13 cellular contexts compared by ENCODE assay signal in genomic region chr1:91699339-91699970, GRCh38.
DNase-seq lines count a peak whose midpoint lies in the region; ATAC-seq, FAIRE-seq and TF ChIP-seq lines count a peak whose summit lies in the region.
"Had no signal": no experiment of that assay in that cellular context is flagged by ENCODE, and none has a peak within 500 bp of the region (broad histone marks: within the 10 kb centered on the region; RNA-seq: fewer than 3 reads in every experiment).

No MANE protein-coding gene starts in this region.

- no peaks in the 10 kb centered on the region for H3K27me3 ChIP-seq in CD8-positive, alpha-beta memory T cell (ENCODE audit: insufficient read depth, low read length, poor library complexity, severe bottlenecking)
- H3K27me3 ChIP-seq in heart right ventricle: no peaks in the 10 kb centered on the region
- no peaks in the 10 kb centered on the region for H3K27me3 ChIP-seq in psoas muscle (ENCODE audit: insufficient read depth in 3 of 3, low read length in 2 of 3)

- H3K27ac Mint-ChIP-seq in CD8-positive, alpha-beta memory T cell: peak overlapping the region; percentile 2 to 92 (median 70)
- H3K27ac Mint-ChIP-seq in activated CD8-positive, alpha-beta T cell treated with anti-CD3 and anti-CD28 coated beads, Interleukin-2, amount 10 ng/mL, durations not matched to agents 7 days and 5 days: peak overlapping the region; percentile 18
- H3K27ac Mint-ChIP-seq: memory B cell had no signal

- ATAC-seq in activated CD8-positive, alpha-beta T cell treated with anti-CD3 and anti-CD28 coated beads, Interleukin-2, amount 10 ng/mL, durations not matched to agents 7 days and 5 days: no peak
- peak; percentile 80 to 97 (median 87) for ATAC-seq in heart right ventricle
- ATAC-seq in psoas muscle: peak in 3 of 4 donors; percentile 56 to 64 (median 61)
- no peak for ATAC-seq in GM18907 (IDR thresholded peaks at IDR 0.05; ENCODE audit: unreplicated experiment)
- no peak for ATAC-seq in GM18505 (IDR thresholded peaks at IDR 0.05; ENCODE audit: unreplicated experiment)
- ATAC-seq: HCT116 had no signal

- H3K36me3 ChIP-seq in CD8-positive, alpha-beta memory T cell (ENCODE audit: insufficient read depth, low read length): peaks cover 11% of the 10 kb centered on the region
- H3K36me3 ChIP-seq in heart right ventricle: peaks cover 0 to 15% (median 0%) of the 10 kb centered on the region in 9 donors
- peaks cover 0 to 12% of the 10 kb centered on the region in 2 donors for H3K36me3 ChIP-seq in psoas muscle (ENCODE audit: insufficient read depth in 1 of 2, low read depth in 1 of 2)
- H3K36me3 ChIP-seq: thoracic aorta had no signal

- no peak for TF ChIP-seq CTCF in heart right ventricle (IDR thresholded peaks at IDR 0.05)
- no peak for TF ChIP-seq CTCF in psoas muscle (IDR thresholded peaks at IDR 0.05)

- DNase-seq in CD8-positive, alpha-beta memory T cell: no peak
- no peak for DNase-seq in activated CD8-positive, alpha-beta T cell treated with anti-CD3 and anti-CD28 coated beads, Interleukin-2, amount 10 ng/mL, durations not matched to agents 7 days and 5 days
- DNase-seq in heart right ventricle (peak in 1 of 2 donors; percentile 48), psoas muscle (peak in 1 of 2 donors; percentile 26), activated gamma-delta T cell treated with Interleukin-2 at 50 U/mL for 16 hours (no peak), frontal cortex (ENCODE audit: low spot score in 2 of 2) (no peak)
- DNase-seq: activated gamma-delta T cell, NCI-H1436 treated with DMSO at 0.1 percent for 48 hours had no signal

- H3K4me1 ChIP-seq in CD8-positive, alpha-beta memory T cell (ENCODE audit: insufficient read depth, low read length): peaks cover 27% of the 10 kb centered on the region
- H3K4me1 ChIP-seq in heart right ventricle: peaks cover 0 to 66% (median 56%) of the 10 kb centered on the region in 9 donors
- H3K4me1 ChIP-seq in psoas muscle: peaks cover 6% of the 10 kb centered on the region

- CTCF ChIA-PET in CD8-positive, alpha-beta memory T cell (lab: Charles Lee): no interaction called here
- CTCF ChIA-PET in activated CD8-positive, alpha-beta T cell treated with anti-CD3 and anti-CD28 coated beads, Interleukin-2, amount 10 ng/mL, durations not matched to agents 7 days and 5 days (lab: Charles Lee): interaction anchor here (1.5 kb wide), 1 partner anchor 9 kb away, joined by 5 read pairs; no protein-coding TSS in a partner anchor

- H3K36me3 Mint-ChIP-seq in CD8-positive, alpha-beta memory T cell: peaks cover 34 to 65% (median 37%) of the 10 kb centered on the region in 3 donors
- H3K36me3 Mint-ChIP-seq in activated CD8-positive, alpha-beta T cell treated with anti-CD3 and anti-CD28 coated beads, Interleukin-2, amount 10 ng/mL, durations not matched to agents 7 days and 5 days (ENCODE audit: low read depth): peaks cover 17% of the 10 kb centered on the region
- H3K36me3 Mint-ChIP-seq: memory B cell had no signal

- no peak for FAIRE-seq in frontal cortex (lab: Jason Lieb, UNC)

- no peaks in the 10 kb centered on the region for H3K27me3 Mint-ChIP-seq in CD8-positive, alpha-beta memory T cell
- peaks cover 2% of the 10 kb centered on the region for H3K27me3 Mint-ChIP-seq in activated CD8-positive, alpha-beta T cell treated with anti-CD3 and anti-CD28 coated beads, Interleukin-2, amount 10 ng/mL, durations not matched to agents 7 days and 5 days (ENCODE audit: low read depth)

- H3K4me3 ChIP-seq in CD8-positive, alpha-beta memory T cell (ENCODE audit: low read length): no peak overlapping the region
- H3K4me3 ChIP-seq in heart right ventricle (no peak overlapping the region), psoas muscle (no peak overlapping the region)
- H3K4me3 ChIP-seq: thoracic aorta had no signal

- no peak overlapping the region for H3K27ac ChIP-seq in CD8-positive, alpha-beta memory T cell (ENCODE audit: low read depth, low read length)
- H3K27ac ChIP-seq in heart right ventricle (peak overlapping the region in 9 of 10 donors; percentile 9 to 68 (median 40)), psoas muscle (no peak overlapping the region)
- H3K27ac ChIP-seq: thoracic aorta had no signal

- 31 to 42% methylated on average over 4 of the region's 4 CpGs for whole genome bisulfite sequencing in heart right ventricle, 2 donors
- 61 to 66% (median 65%) methylated on average over 4 of the region's 4 CpGs for WGBS in psoas muscle, 3 donors

- no peaks in the 10 kb centered on the region for H3K9me3 ChIP-seq in CD8-positive, alpha-beta memory T cell (ENCODE audit: low read length)
- no peaks in the 10 kb centered on the region for H3K9me3 ChIP-seq in heart right ventricle
- H3K9me3 ChIP-seq in psoas muscle: no peaks in the 10 kb centered on the region
- H3K9me3 ChIP-seq: thoracic aorta had no signal

- peak overlapping the region in 3 of 7 donors; percentile 16 to 53 (median 38) for H3K4me3 Mint-ChIP-seq in CD8-positive, alpha-beta memory T cell
- no peak overlapping the region for H3K4me3 Mint-ChIP-seq in activated CD8-positive, alpha-beta T cell treated with anti-CD3 and anti-CD28 coated beads, Interleukin-2, amount 10 ng/mL, durations not matched to agents 7 days and 5 days
- H3K4me3 Mint-ChIP-seq: memory B cell had no signal

- TF ChIP-seq POLR2A in GM18505 (IDR thresholded peaks at IDR 0.05; ENCODE audit: borderline replicate concordance, extremely low read depth, insufficient read depth, insufficient read length): no peak

- POLR2A ChIA-PET in CD8-positive, alpha-beta memory T cell (lab: Charles Lee): no interaction called here
- POLR2A ChIA-PET in activated CD8-positive, alpha-beta T cell treated with anti-CD3 and anti-CD28 coated beads, Interleukin-2, amount 10 ng/mL, durations not matched to agents 7 days and 5 days (lab: Charles Lee): no interaction called here

- H3K4me1 Mint-ChIP-seq in CD8-positive, alpha-beta memory T cell: peaks cover 41 to 61% (median 47%) of the 10 kb centered on the region in 3 donors
- H3K4me1 Mint-ChIP-seq in activated CD8-positive, alpha-beta T cell treated with anti-CD3 and anti-CD28 coated beads, Interleukin-2, amount 10 ng/mL, durations not matched to agents 7 days and 5 days (ENCODE audit: low read depth): peaks cover 30% of the 10 kb centered on the region

- intact Hi-C loops in heart right ventricle (cut with DNase I): loop anchor here in 2 of 10 donors (10.0 kb wide), 2 partner anchors 165 to 175 kb away; no protein-coding TSS in a partner anchor
- intact Hi-C loops in psoas muscle (cut with DNase I): no loop called here

- no peaks in the 10 kb centered on the region for H3K9me3 Mint-ChIP-seq in CD8-positive, alpha-beta memory T cell
- peaks cover 3% of the 10 kb centered on the region for H3K9me3 Mint-ChIP-seq in activated CD8-positive, alpha-beta T cell treated with anti-CD3 and anti-CD28 coated beads, Interleukin-2, amount 10 ng/mL, durations not matched to agents 7 days and 5 days (ENCODE audit: insufficient read depth)
- H3K9me3 Mint-ChIP-seq: memory B cell had no signal

Comparison
In these comparisons a context has a peak if more than half of its experiments do, and no peak if none do; other contexts are left out.
1. H3K27ac ChIP-seq: peak in heart right ventricle (9 of 10); none in CD8-positive, alpha-beta memory T cell (single experiment) and psoas muscle (single experiment).
2. ATAC-seq: peak in heart right ventricle (8 of 8) and psoas muscle (3 of 4); none in activated CD8-positive, alpha-beta T cell treated with anti-CD3 and anti-CD28 coated beads, Interleukin-2, amount 10 ng/mL, durations not matched to agents 7 days and 5 days (single experiment), GM18907 (single experiment) and GM18505 (single experiment).